Comparison of ENCODE assay signal across 8 cellular contexts in the genomic region with DNA sequence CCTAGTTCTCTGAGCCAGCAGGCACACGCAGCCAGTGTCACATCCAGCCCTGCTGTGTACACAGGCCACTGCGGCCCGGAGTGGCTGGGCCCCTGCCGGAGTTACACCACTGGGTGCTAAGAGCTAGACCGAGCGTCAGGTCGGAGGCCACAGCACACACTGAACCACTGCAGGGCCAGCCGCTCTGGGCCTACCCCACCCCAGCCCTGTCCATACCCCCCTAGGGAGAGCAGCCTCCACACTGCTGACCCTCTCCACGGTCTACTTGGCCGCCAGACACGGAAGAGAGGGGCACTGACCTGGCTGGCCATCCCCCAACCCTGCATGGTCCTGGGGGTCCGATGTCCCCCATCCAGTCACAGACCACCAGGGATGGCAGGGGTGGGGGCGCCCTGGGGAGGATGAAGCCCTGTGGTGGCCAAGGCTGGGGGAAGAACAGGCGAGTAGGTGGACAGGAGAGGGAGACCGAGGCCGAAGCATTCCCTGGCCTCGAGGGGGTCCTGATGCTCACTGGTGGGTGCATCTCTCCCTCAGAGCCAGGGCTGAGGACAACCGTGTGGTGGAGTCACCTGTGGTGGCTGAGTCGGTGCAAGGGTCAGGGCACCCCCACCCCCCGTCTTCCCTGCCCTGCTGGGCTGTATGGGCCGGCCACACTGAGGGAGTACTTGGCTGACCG.
DNase-seq lines count a peak whose midpoint lies in the region; ATAC-seq lines count a peak whose summit lies in the region.

No MANE protein-coding gene starts in this region.

- H3K9ac ChIP-seq in subcutaneous abdominal adipose tissue (ENCODE audit: low read length in 5 of 5): peak overlapping the region in 3 of 5 donors; percentile 35 to 68 (median 53)

- peaks cover 3% of the 10 kb centered on the region for H3K27me3 Mint-ChIP-seq in T-helper 1 cell treated with Interleukin-12 subunit alpha and Interleukin-12 subunit beta and Interleukin-4 antibody, amounts not matched to agents 30 μg/mL and 1 μg/mL, for 36 hours (ENCODE audit: low read depth)
- H3K27me3 Mint-ChIP-seq in activated naive CD8-positive, alpha-beta T cell treated with anti-CD3 and anti-CD28 coated beads, Interleukin-2, amount 50 U/mL, for 24 hours: no peaks in the 10 kb centered on the region

- DNase-seq in T-helper 1 cell: no peak
- no peak for DNase-seq in activated naive CD8-positive, alpha-beta T cell treated with anti-CD3 and anti-CD28 coated beads, Interleukin-2, amount 50 U/mL, for 24 hours
- DNase-seq in iPS-NIHi11 (ENCODE audit: low spot score): peak; percentile 7
- no peak for DNase-seq in stimulated activated naive CD4-positive, alpha-beta T cell (lab: John Stamatoyannopoulos, UW)

- H3K4me1 ChIP-seq in subcutaneous abdominal adipose tissue (ENCODE audit: control insufficient read depth in 5 of 5, insufficient read depth in 5 of 5, low read length in 5 of 5): peaks cover 2 to 24% (median 18%) of the 10 kb centered on the region in 5 donors

- no peaks in the 10 kb centered on the region for H3K9me3 ChIP-seq in subcutaneous abdominal adipose tissue (ENCODE audit: control insufficient read depth in 5 of 5, low read length in 5 of 5)

- H3K4me3 Mint-ChIP-seq in T-helper 1 cell treated with Interleukin-12 subunit alpha and Interleukin-12 subunit beta and Interleukin-4 antibody, amounts not matched to agents 30 μg/mL and 1 μg/mL, for 36 hours: peak overlapping the region; percentile 74
- H3K4me3 Mint-ChIP-seq in activated naive CD8-positive, alpha-beta T cell treated with anti-CD3 and anti-CD28 coated beads, Interleukin-2, amount 50 U/mL, for 24 hours: peak overlapping the region; percentile 78

- H3K36me3 ChIP-seq in subcutaneous abdominal adipose tissue (ENCODE audit: control insufficient read depth in 5 of 5, insufficient read depth in 5 of 5, low read length in 5 of 5): peaks cover 0 to under 1% (median 0%) of the 10 kb centered on the region in 5 donors

- H3K27ac Mint-ChIP-seq in T-helper 1 cell treated with Interleukin-12 subunit alpha and Interleukin-12 subunit beta and Interleukin-4 antibody, amounts not matched to agents 30 μg/mL and 1 μg/mL, for 36 hours: peak overlapping the region; percentile 84
- peak overlapping the region; percentile 81 for H3K27ac Mint-ChIP-seq in activated naive CD8-positive, alpha-beta T cell treated with anti-CD3 and anti-CD28 coated beads, Interleukin-2, amount 50 U/mL, for 24 hours

- H3K4me3 ChIP-seq in subcutaneous abdominal adipose tissue (ENCODE audit: low read depth in 1 of 5, low read length in 5 of 5): peak overlapping the region in 4 of 5 donors; percentile 37 to 67 (median 59)

- no peaks in the 10 kb centered on the region for H3K9me3 Mint-ChIP-seq in T-helper 1 cell treated with Interleukin-12 subunit alpha and Interleukin-12 subunit beta and Interleukin-4 antibody, amounts not matched to agents 30 μg/mL and 1 μg/mL, for 36 hours
- no peaks in the 10 kb centered on the region for H3K9me3 Mint-ChIP-seq in activated naive CD8-positive, alpha-beta T cell treated with anti-CD3 and anti-CD28 coated beads, Interleukin-2, amount 50 U/mL, for 24 hours

- H3K27me3 ChIP-seq in subcutaneous abdominal adipose tissue (ENCODE audit: control insufficient read depth in 5 of 5, insufficient read depth in 4 of 5, low read length in 5 of 5): peaks cover 21 to 28% (median 25%) of the 10 kb centered on the region in 5 donors

- ATAC-seq in activated naive CD8-positive, alpha-beta T cell treated with anti-CD3 and anti-CD28 coated beads, Interleukin-2, amount 50 U/mL, for 24 hours: no peak
- ATAC-seq in HG02938 (IDR thresholded peaks at IDR 0.05; ENCODE audit: unreplicated experiment): no peak
- no peak for ATAC-seq in HG03439 (IDR thresholded peaks at IDR 0.05; ENCODE audit: unreplicated experiment)

- H3K36me3 Mint-ChIP-seq in T-helper 1 cell treated with Interleukin-12 subunit alpha and Interleukin-12 subunit beta and Interleukin-4 antibody, amounts not matched to agents 30 μg/mL and 1 μg/mL, for 36 hours (ENCODE audit: low read depth): no peaks in the 10 kb centered on the region
- H3K36me3 Mint-ChIP-seq in activated naive CD8-positive, alpha-beta T cell treated with anti-CD3 and anti-CD28 coated beads, Interleukin-2, amount 50 U/mL, for 24 hours (ENCODE audit: low read depth): no peaks in the 10 kb centered on the region

- H3K27ac ChIP-seq in subcutaneous abdominal adipose tissue (ENCODE audit: low read depth, low read length): no peak overlapping the region

- H3K4me1 Mint-ChIP-seq in T-helper 1 cell treated with Interleukin-12 subunit alpha and Interleukin-12 subunit beta and Interleukin-4 antibody, amounts not matched to agents 30 μg/mL and 1 μg/mL, for 36 hours (ENCODE audit: low read depth): peaks cover 7% of the 10 kb centered on the region
- H3K4me1 Mint-ChIP-seq in activated naive CD8-positive, alpha-beta T cell treated with anti-CD3 and anti-CD28 coated beads, Interleukin-2, amount 50 U/mL, for 24 hours: peaks cover 11% of the 10 kb centered on the region
